23 cellular contexts compared by ENCODE assay signal in the genomic region with DNA sequence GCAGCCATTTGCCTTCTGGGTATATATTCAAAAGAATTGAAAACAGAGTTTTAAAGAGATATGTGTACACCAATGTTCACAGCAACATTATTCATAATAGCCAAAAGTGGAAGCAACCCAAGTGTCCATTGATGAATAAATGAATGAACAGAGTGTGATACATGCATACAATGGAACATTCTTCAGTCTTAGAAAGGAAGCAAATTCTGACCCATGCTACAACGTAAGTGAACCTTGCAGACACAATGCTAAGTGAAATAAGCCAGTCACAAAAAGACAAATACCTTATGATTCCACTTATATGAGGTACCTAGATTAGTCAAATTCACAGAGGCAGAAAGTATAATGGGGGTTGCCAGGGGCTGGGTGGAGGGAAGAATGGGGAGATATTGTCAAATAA. TPM values are rescaled to one million over a fixed set of nuclear protein-coding genes. Genes with fewer than 3 reads are reported as not detected.
DNase-seq lines count a peak whose midpoint lies in the region; ATAC-seq, FAIRE-seq and TF ChIP-seq lines count a peak whose summit lies in the region.
"Had no signal": no experiment of that assay in that cellular context is flagged by ENCODE, and none has a peak within 500 bp of the region (broad histone marks: within the 10 kb centered on the region; RNA-seq: fewer than 3 reads in every experiment).

No MANE protein-coding gene starts in this region.

- H3K56ac ChIP-seq in H9 (ENCODE audit: insufficient read length, low read depth, low read length) = no peak overlapping the region

- SMC1A ChIA-PET in GM12878 (lab: Charles Lee; ENCODE audit: uncharacterized antibody, unreplicated experiment) = no interaction called here

- H3K79me2 ChIP-seq in H9 (ENCODE audit: insufficient read depth, low read length) (no peaks in the 10 kb centered on the region), Karpas-422 (ENCODE audit: low read length) (no peaks in the 10 kb centered on the region), GM12878 (ENCODE audit: control insufficient read depth, insufficient read depth, low read length) (no peaks in the 10 kb centered on the region)

- RAD21 ChIA-PET in GM12878 (lab: Charles Lee; ENCODE audit: unreplicated experiment) = no interaction called here

- no peaks in the 10 kb centered on the region for H3K23me2 ChIP-seq in H9 (ENCODE audit: insufficient read length, low read depth, low read length, poor library complexity, severe bottlenecking)

- H3K27ac Mint-ChIP-seq in H9 (peak overlapping the region in 2 of 3 experiments; percentile 25 to 46; a peak in 1 of 7 replicates), glutamatergic neuron (ENCODE audit: unreplicated experiment) (no peak overlapping the region)
- no peak overlapping the region for H3K27ac Mint-ChIP-seq in CD8-positive, alpha-beta T cell
- H3K27ac Mint-ChIP-seq: CD14-positive monocyte; CD4-positive, alpha-beta T cell had no signal

- TF ChIP-seq CTCF in H9 (conservative IDR thresholded peaks at IDR 0.05) (no peak), GM12878 (IDR thresholded peaks at IDR 0.05 in 2 of 3, conservative IDR thresholded peaks at IDR 0.05 in 1 of 3; ENCODE audit: control insufficient read depth in 2 of 3, extremely low read depth in 1 of 3, insufficient read depth in 1 of 3, low read depth in 3 of 3, low read length in 3 of 3) (no peak), transverse colon (IDR thresholded peaks at IDR 0.05) (no peak), glutamatergic neuron (IDR thresholded peaks at IDR 0.05; ENCODE audit: partially characterized antibody, unreplicated experiment) (no peak)
- TF ChIP-seq CTCF in CD8-positive, alpha-beta T cell (IDR thresholded peaks at IDR 0.05) = no peak

- H2BK120ac ChIP-seq in H9 (ENCODE audit: low read depth, low read length, poor library complexity, severe bottlenecking) = no peak overlapping the region

- no peak overlapping the region for H4K91ac ChIP-seq in H9 (ENCODE audit: insufficient read length, low read depth, low read length)

- H3K9me3 Mint-ChIP-seq in H9 = peaks cover 4 to 7% of the 10 kb centered on the region in 2 experiments; a peak in 2 of 5 replicates
- peaks cover 3% of the 10 kb centered on the region for H3K9me3 Mint-ChIP-seq in glutamatergic neuron (ENCODE audit: unreplicated experiment)
- no peaks in the 10 kb centered on the region for H3K9me3 Mint-ChIP-seq in CD8-positive, alpha-beta T cell
- H3K9me3 Mint-ChIP-seq: CD4-positive, alpha-beta T cell had no signal

- H3K4me3 Mint-ChIP-seq in H9 (no peak overlapping the region), glutamatergic neuron (ENCODE audit: unreplicated experiment) (no peak overlapping the region)
- H3K4me3 Mint-ChIP-seq in CD8-positive, alpha-beta T cell = no peak overlapping the region
- H3K4me3 Mint-ChIP-seq: CD14-positive monocyte; CD4-positive, alpha-beta T cell had no signal

- TF ChIP-seq RAD21 in GM12878 (IDR thresholded peaks at IDR 0.05; ENCODE audit: insufficient read depth, low read depth, low read length) = no peak

- no peak overlapping the region for H3K23ac ChIP-seq in H9 (ENCODE audit: insufficient read length, low read depth, low read length)

- no peak overlapping the region for H4K8ac ChIP-seq in H9 (replicated peaks; ENCODE audit: insufficient read length, low read depth, low read length)

- H2AFZ ChIP-seq in H9 (ENCODE audit: low read length) = no peak overlapping the region
- no peak overlapping the region for H2AFZ ChIP-seq in Karpas-422 (ENCODE audit: low read length)
- no peak overlapping the region for H2AFZ ChIP-seq in GM12878 (ENCODE audit: control insufficient read depth, low read depth, low read length)
- H2AFZ ChIP-seq: GM23248 had no signal

- no peak overlapping the region for H3K4ac ChIP-seq in H9 (ENCODE audit: low read depth, low read length)

- CTCF ChIA-PET in GM12878 (lab: Yijun Ruan, JAX) = no interaction called here
- CTCF ChIA-PET in CD8-positive, alpha-beta T cell (lab: Charles Lee) = no interaction called here

- H4K5ac ChIP-seq in H9 (ENCODE audit: insufficient read length, low read depth, low read length) = no peak overlapping the region

- H3K79me1 ChIP-seq in H9 (ENCODE audit: insufficient read depth, low read depth, low read length, poor library complexity, severe bottlenecking) = no peaks in the 10 kb centered on the region

- H4K20me1 ChIP-seq in H9 (ENCODE audit: control insufficient read depth, insufficient read depth, insufficient read length) (no peaks in the 10 kb centered on the region), Karpas-422 (ENCODE audit: insufficient read depth, low read depth, low read length) (no peaks in the 10 kb centered on the region), GM12878 (ENCODE audit: control insufficient read depth, insufficient read depth) (no peaks in the 10 kb centered on the region)
- H4K20me1 ChIP-seq: BLaER1 treated with 17β-estradiol and CSF1 and Interleukin-3, amounts not matched to agents 10 nM and 100 nM had no signal

- H3K4me1 Mint-ChIP-seq in H9 = peaks cover 22 to 24% of the 10 kb centered on the region in 2 experiments
- no peaks in the 10 kb centered on the region for H3K4me1 Mint-ChIP-seq in glutamatergic neuron (ENCODE audit: low read depth, unreplicated experiment)
- peaks cover 2% of the 10 kb centered on the region for H3K4me1 Mint-ChIP-seq in CD8-positive, alpha-beta T cell (ENCODE audit: low read depth)
- H3K4me1 Mint-ChIP-seq: CD14-positive monocyte had no signal

- intact Hi-C loops in GM12878 (cut with micrococcal nuclease; ENCODE audit: unreplicated experiment) (no loop called here), transverse colon (cut with DNase I; ENCODE audit: low total_unique reads) (no loop called here)
- intact Hi-C loops in CD8-positive, alpha-beta T cell (cut with DNase I, micrococcal nuclease) = no loop called here

- H3K36me3 ChIP-seq in Karpas-422 (ENCODE audit: insufficient read depth, low read length) = no peaks in the 10 kb centered on the region
- no peaks in the 10 kb centered on the region for H3K36me3 ChIP-seq in GM12878 (ENCODE audit: control insufficient read depth in 2 of 2, insufficient read depth in 2 of 2, low read length in 1 of 2)
- H3K36me3 ChIP-seq in transverse colon = no peaks in the 10 kb centered on the region
- no peaks in the 10 kb centered on the region for H3K36me3 ChIP-seq in CD8-positive, alpha-beta T cell (ENCODE audit: insufficient read depth, low read length)
- H3K36me3 ChIP-seq: BE2C; BLaER1 treated with 17β-estradiol and CSF1 and Interleukin-3, amounts not matched to agents 10 nM and 100 nM had no signal

- WGBS in H9 (ENCODE audit: extremely low coverage, insufficient read length, low lambda C conversion rate) = no CpG with 5 or more reads among the region's 1 CpG
- WGBS in GM12878 (ENCODE audit: insufficient coverage, insufficient replicate concordance, low lambda C conversion rate, missing lambda C conversion rate) = 4% methylated on average over 1 of the region's 1 CpG
- 33 to 46% methylated on average over 1 of the region's 1 CpG for WGBS in transverse colon (ENCODE audit: low coverage in 1 of 2), 2 donors

- no peak for FAIRE-seq in GM12878 (lab: Jason Lieb, UNC)
- FAIRE-seq: GM12892, GM19239, H1 had no signal

- TF ChIP-seq EP300 in GM12878 (IDR thresholded peaks at IDR 0.05; ENCODE audit: borderline replicate concordance in 1 of 2, control insufficient read depth in 1 of 2, low read depth in 2 of 2, low read length in 2 of 2) (no peak), transverse colon (IDR thresholded peaks at IDR 0.05; ENCODE audit: low read depth) (no peak)

- no peak overlapping the region for H2BK20ac ChIP-seq in H9 (ENCODE audit: low read depth, low read length, poor library complexity, severe bottlenecking)

- H3K9ac ChIP-seq in H9 (ENCODE audit: extremely low read depth, insufficient read length, low read length) = no peak overlapping the region
- no peak overlapping the region for H3K9ac ChIP-seq in Karpas-422 (ENCODE audit: low read length)
- no peak overlapping the region for H3K9ac ChIP-seq in GM12878 (ENCODE audit: control insufficient read depth, insufficient read depth, low read length)
- H3K9ac ChIP-seq: BLaER1 treated with 17β-estradiol and CSF1 and Interleukin-3, amounts not matched to agents 10 nM and 100 nM; GM23248 had no signal

- H2BK12ac ChIP-seq in H9 (ENCODE audit: insufficient read length, low read depth, low read length) = no peak overlapping the region

- 0 out of 7 replicates have a peak, but pooled peaks cover 0 to 5% (median 0%) of the 10 kb centered on the region in 3 experiments for H3K36me3 Mint-ChIP-seq in H9 (ENCODE audit: insufficient read depth in 1 of 3, low read depth in 3 of 3)
- H3K36me3 Mint-ChIP-seq in glutamatergic neuron (ENCODE audit: unreplicated experiment) = peaks cover 5% of the 10 kb centered on the region
- no peaks in the 10 kb centered on the region for H3K36me3 Mint-ChIP-seq in CD8-positive, alpha-beta T cell
- H3K36me3 Mint-ChIP-seq: CD14-positive monocyte had no signal

- no peak overlapping the region for H3K27ac ChIP-seq in H9 (ENCODE audit: insufficient read length, low read depth, low read length)
- no peak overlapping the region for H3K27ac ChIP-seq in Karpas-422 (ENCODE audit: low read length)
- H3K27ac ChIP-seq in GM12878 (ENCODE audit: control insufficient read depth, insufficient read depth) = no peak overlapping the region
- peak overlapping the region; percentile 50 to 67 (median 57) for H3K27ac ChIP-seq in transverse colon
- H3K27ac ChIP-seq in CD8-positive, alpha-beta T cell (ENCODE audit: low read depth, low read length) = no peak overlapping the region
- H3K27ac ChIP-seq: BLaER1 treated with 17β-estradiol and CSF1 and Interleukin-3, amounts not matched to agents 10 nM and 100 nM; GM23248 had no signal

- no TSS peak for BruUV-seq in GM12878 (replicated peaks; lab: Mats Ljungman, UMichigan)

- no peaks in the 10 kb centered on the region for H3K9me2 ChIP-seq in Karpas-422 (replicated peaks; ENCODE audit: insufficient read depth, low read length)

- H3K18ac ChIP-seq in H9 (ENCODE audit: insufficient read length, low read depth, low read length) = no peak overlapping the region

- no peak overlapping the region for H2BK15ac ChIP-seq in H9 (ENCODE audit: low read depth, low read length)

- no peak overlapping the region for H3T11ph ChIP-seq in H9 (ENCODE audit: low read length)

- H3K27me3 ChIP-seq in H9 (ENCODE audit: insufficient read depth, low read length) (no peaks in the 10 kb centered on the region), Karpas-422 (ENCODE audit: low read length) (no peaks in the 10 kb centered on the region), GM12878 (replicated peaks in 1 of 2; ENCODE audit: control insufficient read depth in 2 of 2, insufficient read depth in 2 of 2, low read length in 1 of 2) (no peaks in the 10 kb centered on the region; a peak in 1 of 4 replicates), transverse colon (peaks cover 7% of the 10 kb centered on the region)
- H3K27me3 ChIP-seq in CD8-positive, alpha-beta T cell (ENCODE audit: insufficient read depth, low read length) = no peaks in the 10 kb centered on the region
- H3K27me3 ChIP-seq: BE2C; BLaER1 treated with 17β-estradiol and CSF1 and Interleukin-3, amounts not matched to agents 10 nM and 100 nM had no signal

- H3K9me3 ChIP-seq in H9 (ENCODE audit: control insufficient read depth, low read depth, low read length) (no peaks in the 10 kb centered on the region), Karpas-422 (ENCODE audit: low read length) (no peaks in the 10 kb centered on the region), GM12878 (replicated peaks; ENCODE audit: control insufficient read depth, insufficient read depth, low read length) (no peaks in the 10 kb centered on the region), transverse colon (no peaks in the 10 kb centered on the region)
- no peaks in the 10 kb centered on the region for H3K9me3 ChIP-seq in CD8-positive, alpha-beta T cell (ENCODE audit: low read length)
- H3K9me3 ChIP-seq: BE2C had no signal

- H3K4me3 ChIP-seq in Karpas-422 (ENCODE audit: low read length) (no peak overlapping the region), GM12878 (no peak overlapping the region), transverse colon (no peak overlapping the region)
- no peak overlapping the region for H3K4me3 ChIP-seq in CD8-positive, alpha-beta T cell (ENCODE audit: low read depth, low read length)
- H3K4me3 ChIP-seq: BLaER1 treated with 17β-estradiol and CSF1 and Interleukin-3, amounts not matched to agents 10 nM and 100 nM; GM23248 had no signal

- peak; percentile 74 for ATAC-seq in GM12878
- ATAC-seq in CD8-positive, alpha-beta T cell = no peak
- ATAC-seq: HCT116 had no signal

- H3K27me3 Mint-ChIP-seq in H9 (ENCODE audit: low read depth) (peaks cover 5% of the 10 kb centered on the region), glutamatergic neuron (ENCODE audit: unreplicated experiment) (peaks cover 2% of the 10 kb centered on the region)
- H3K27me3 Mint-ChIP-seq in CD8-positive, alpha-beta T cell (ENCODE audit: low read depth) = peaks cover 10% of the 10 kb centered on the region

- H2BK5ac ChIP-seq in H9 (ENCODE audit: insufficient read length, low read length) = no peak overlapping the region

- H2AK5ac ChIP-seq in H9 (ENCODE audit: insufficient read length, low read length) = no peak overlapping the region

- POLR2A ChIA-PET in GM12878 (lab: Charles Lee) = no interaction called here
- POLR2A ChIA-PET in CD8-positive, alpha-beta T cell (lab: Charles Lee) = no interaction called here

- H3K14ac ChIP-seq in H9 (ENCODE audit: insufficient read depth, low read length) = no peak overlapping the region

- TF ChIP-seq POLR2A in GM12878 (IDR thresholded peaks at IDR 0.05; ENCODE audit: low read depth, low read length) (no peak), transverse colon (IDR thresholded peaks at IDR 0.05) (no peak)

- no peaks in the 10 kb centered on the region for H3K4me1 ChIP-seq in H9 (ENCODE audit: insufficient read depth, low read length)
- no peaks in the 10 kb centered on the region for H3K4me1 ChIP-seq in Karpas-422 (ENCODE audit: low read length)
- H3K4me1 ChIP-seq in GM12878 (ENCODE audit: control insufficient read depth, insufficient read depth, low read length) = no peaks in the 10 kb centered on the region
- H3K4me1 ChIP-seq in transverse colon = peaks cover 0 to 35% (median 20%) of the 10 kb centered on the region in 4 donors
- no peaks in the 10 kb centered on the region for H3K4me1 ChIP-seq in CD8-positive, alpha-beta T cell (ENCODE audit: insufficient read depth, low read length)
- H3K4me1 ChIP-seq: BE2C; BLaER1 treated with 17β-estradiol and CSF1 and Interleukin-3, amounts not matched to agents 10 nM and 100 nM had no signal

- H3K4me2 ChIP-seq in H9 (ENCODE audit: insufficient read depth, insufficient read length, low read length) = no peak overlapping the region
- no peak overlapping the region for H3K4me2 ChIP-seq in Karpas-422 (ENCODE audit: low read depth, low read length, poor library complexity, severe bottlenecking)
- no peak overlapping the region for H3K4me2 ChIP-seq in GM12878 (ENCODE audit: control insufficient read depth, insufficient read depth)
- H3K4me2 ChIP-seq: BLaER1 treated with 17β-estradiol and CSF1 and Interleukin-3, amounts not matched to agents 10 nM and 100 nM had no signal

- DNase-seq in H9 (no peak), Karpas-422 (peak; percentile 12), GM12878 (ENCODE audit: low read depth, low spot score) (no peak), transverse colon (no peak), glutamatergic neuron (no peak), NCI-H524 (lab: John Stamatoyannopoulos, UW) (no peak)
- no peak for DNase-seq in activated T-cell treated with anti-CD3 and anti-CD28 coated beads, Interleukin-2, amount 50 U/mL, for 1 hour
- DNase-seq in CD8-positive, alpha-beta T cell = no peak
- DNase-seq: BE2C; Calu3; CD4-positive, alpha-beta T cell; COR-L47; DMS53; DMS79 treated with DMSO at 0.1 percent for 48 hours; GF-D8; GM23248 had no signal

- in situ Hi-C loops in GM12878 (cut with MboI) = no loop called here
- in situ Hi-C loops in transverse colon (cut with MboI; ENCODE audit: low pct_ligation_motif_present in 1 of 4, low pct_unique_long_range_greater_than_20kb in 1 of 4, low sequenced_read_pairs in 3 of 4) = loop anchor here in 1 of 4 donors (25.0 kb wide), 1 partner anchor 164 kb away; no protein-coding TSS in a partner anchor

RNA-seq across cellular contexts. Expression of gene YWHAB, which starts 34.6 kb away (rescaled TPM):
- total RNA-seq in H9 (2021) = 203 and 204 TPM in 2 replicates
- total RNA-seq in Karpas-422 (2014; rRNA removed; shearing (Covaris generic); ENCODE audit: low replicate concordance) = 56.1 and 92.1 TPM in 2 replicates
- 50.2 and 53.0 TPM in 2 replicates for total RNA-seq in GM12878 (2013; cell fraction: nucleolus; rRNA removed)
- total RNA-seq in GM12878 (2014; rRNA removed) = 63.5 and 73.2 TPM in 2 replicates
- 81.9 and 84.6 TPM in 2 replicates for total RNA-seq in GM12878 (2014; rRNA removed; fragmentation: Illumina TruSeq; extraction: Trizol)
- total RNA-seq in GM12878 (2021) = 185 and 195 TPM in 2 replicates
- 74.9 TPM for polyA plus RNA-seq in GM12878 (2011; ENCODE audit: low read depth)
- 99.1 and 111 TPM in 2 replicates for polyA plus RNA-seq in GM12878 (2011; rRNA removed)
- 51.3 and 64.8 TPM in 2 replicates for polyA plus RNA-seq in GM12878 (2011; cell fraction: cytosol; rRNA removed)
- polyA plus RNA-seq in GM12878 (2011; cell fraction: nucleus; rRNA removed) = 33.8 and 45.5 TPM in 2 replicates
- 91.9 and 107 TPM in 2 replicates for polyA plus RNA-seq in GM12878 (2012)
- polyA plus RNA-seq in GM12878 (2014; fragmentation: Illumina TruSeq; extraction: Trizol) = 170 and 195 TPM in 2 replicates
- polyA plus RNA-seq in GM12878 (2014; fragmentation: Nextera tagmentation; extraction: Ambion mirVana) = 100 to 1,000 TPM; 136 to 153 TPM
- polyA plus RNA-seq in GM12878 (2014; rRNA removed) = 76.9 and 77.5 TPM in 2 replicates
- 100 to 1,000 TPM; 307 to 323 TPM for polyA plus RNA-seq in GM12878 (2016; fragmentation: Nextera tagmentation; extraction: Ambion mirVana)
- polyA minus RNA-seq in GM12878 (2011; rRNA and poly(A)+ RNA removed) = 38.3 and 45.1 TPM in 2 replicates
- polyA minus RNA-seq in GM12878 (2011; cell fraction: cytosol; rRNA and poly(A)+ RNA removed) = 26.9 and 33.3 TPM in 2 replicates
- 16.7 and 24.7 TPM in 2 replicates for polyA minus RNA-seq in GM12878 (2011; cell fraction: nucleus; rRNA and poly(A)+ RNA removed)
- total RNA-seq in transverse colon = 100 to 1,000 TPM in 2 of 4 donors, 10 to 100 TPM in 2; 73.2 to 170 (median 117) TPM
- 181 TPM for total RNA-seq in glutamatergic neuron (ENCODE audit: unreplicated experiment)
- 100 to 1,000 TPM; 124 to 136 TPM for total RNA-seq in CD8-positive, alpha-beta T cell

RNA-seq across cellular contexts. Expression of gene RIMS4, which starts 40.5 kb away (rescaled TPM):
- total RNA-seq in H9 (2021) = 15.5 and 16.3 TPM in 2 replicates
- total RNA-seq in Karpas-422 (2014; rRNA removed; shearing (Covaris generic); ENCODE audit: low replicate concordance) = not detected in 2 replicates
- not detected in 2 replicates for total RNA-seq in GM12878 (2013; cell fraction: nucleolus; rRNA removed)
- total RNA-seq in GM12878 (2014; rRNA removed) = under 0.01 TPM in 1 of 2 replicates, not detected in the other
- not detected in 2 replicates for total RNA-seq in GM12878 (2014; rRNA removed; fragmentation: Illumina TruSeq; extraction: Trizol)
- total RNA-seq in GM12878 (2021) = 0.05 TPM in 1 of 2 replicates, not detected in the other
- not detected for polyA plus RNA-seq in GM12878 (2011; ENCODE audit: low read depth)
- polyA plus RNA-seq in GM12878 (2011; rRNA removed) = 0.06 and 0.07 TPM in 2 replicates
- polyA plus RNA-seq in GM12878 (2011; cell fraction: cytosol; rRNA removed) = 0.03 TPM in 2 replicates
- polyA plus RNA-seq in GM12878 (2011; cell fraction: nucleus; rRNA removed) = 0.04 and 0.06 TPM in 2 replicates
- polyA plus RNA-seq in GM12878 (2012) = 0.03 TPM in 1 of 2 replicates, not detected in the other
- polyA plus RNA-seq in GM12878 (2014; fragmentation: Illumina TruSeq; extraction: Trizol) = not detected in 2 replicates
- not detected for polyA plus RNA-seq in GM12878 (2014; fragmentation: Nextera tagmentation; extraction: Ambion mirVana)
- polyA plus RNA-seq in GM12878 (2014; rRNA removed) = 0.05 TPM in 1 of 2 replicates, not detected in the other
- polyA plus RNA-seq in GM12878 (2016; fragmentation: Nextera tagmentation; extraction: Ambion mirVana) = under 1 TPM in 1 of 2 experiments, not detected in 1; 0.07 TPM
- 0.31 TPM in 1 of 2 replicates, not detected in the other for polyA minus RNA-seq in GM12878 (2011; rRNA and poly(A)+ RNA removed)
- not detected in 2 replicates for polyA minus RNA-seq in GM12878 (2011; cell fraction: cytosol; rRNA and poly(A)+ RNA removed)
- polyA minus RNA-seq in GM12878 (2011; cell fraction: nucleus; rRNA and poly(A)+ RNA removed) = not detected in 2 replicates
- total RNA-seq in transverse colon = 1 to 10 TPM in 3 of 4 donors, not detected in 1; 1.1 to 5.6 (median 1.9) TPM
- total RNA-seq in glutamatergic neuron (ENCODE audit: unreplicated experiment) = 96.1 TPM
- total RNA-seq in CD8-positive, alpha-beta T cell = not detected
- total RNA-seq: CD4-positive, alpha-beta T cell had no signal
- polyA plus RNA-seq: AG04450, CD14-positive monocyte, GM23248 had no signal

RNA-seq across cellular contexts. Expression of gene PABPC1L, which starts 59.0 kb away (rescaled TPM):
- total RNA-seq in H9 (2021) (83.5 and 92.0 TPM in 2 replicates), GM12878 (2014; rRNA removed) (9.8 and 14.2 TPM in 2 replicates), GM12878 (2014; rRNA removed; fragmentation: Illumina TruSeq; extraction: Trizol) (9.5 and 11.1 TPM in 2 replicates), GM12878 (2021) (29.0 and 35.0 TPM in 2 replicates), transverse colon (100 to 1,000 TPM in 1 of 4 donors, 10 to 100 TPM in 3; 12.0 to 112 (median 31.6) TPM), glutamatergic neuron (ENCODE audit: unreplicated experiment) (27.7 TPM)
- 68.3 and 81.0 TPM in 2 replicates for total RNA-seq in Karpas-422 (2014; rRNA removed; shearing (Covaris generic); ENCODE audit: low replicate concordance)
- total RNA-seq in GM12878 (2013; cell fraction: nucleolus; rRNA removed) = 156 and 164 TPM in 2 replicates
- polyA plus RNA-seq in GM12878 (2011; ENCODE audit: low read depth) = 26.7 TPM
- polyA plus RNA-seq in GM12878 (2011; rRNA removed) (57.7 and 66.8 TPM in 2 replicates), GM12878 (2014; fragmentation: Illumina TruSeq; extraction: Trizol) (20.8 and 31.7 TPM in 2 replicates), GM12878 (2014; fragmentation: Nextera tagmentation; extraction: Ambion mirVana) (1 to 10 TPM; 6.1 to 7.1 TPM), GM12878 (2014; rRNA removed) (60.8 and 69.2 TPM in 2 replicates), GM12878 (2016; fragmentation: Nextera tagmentation; extraction: Ambion mirVana) (1 to 10 TPM; 7.8 to 8.6 TPM)
- 61.4 and 79.4 TPM in 2 replicates for polyA plus RNA-seq in GM12878 (2011; cell fraction: cytosol; rRNA removed)
- 337 and 458 TPM in 2 replicates for polyA plus RNA-seq in GM12878 (2011; cell fraction: nucleus; rRNA removed)
- polyA plus RNA-seq in GM12878 (2012) = 36.5 and 38.1 TPM in 2 replicates
- 14.6 and 22.4 TPM in 2 replicates for polyA minus RNA-seq in GM12878 (2011; rRNA and poly(A)+ RNA removed)
- 5.7 and 7.5 TPM in 2 replicates for polyA minus RNA-seq in GM12878 (2011; cell fraction: cytosol; rRNA and poly(A)+ RNA removed)
- 28.2 and 46.6 TPM in 2 replicates for polyA minus RNA-seq in GM12878 (2011; cell fraction: nucleus; rRNA and poly(A)+ RNA removed)
- 10 to 100 TPM; 31.9 to 34.0 TPM for total RNA-seq in CD8-positive, alpha-beta T cell

Comparison
In these comparisons a context has a peak if more than half of its experiments do, and no peak if none do; other contexts are left out.
1. H3K27ac ChIP-seq: peak in transverse colon (4 of 4); none in H9 (single experiment), Karpas-422 (single experiment), GM12878 (single experiment) and CD8-positive, alpha-beta T cell (single experiment).
2. H3K27ac Mint-ChIP-seq: peak in H9 (2 of 3); none in glutamatergic neuron (single experiment) and CD8-positive, alpha-beta T cell (single experiment).